35 cellular contexts compared by ENCODE assay signal in the genomic region with DNA sequence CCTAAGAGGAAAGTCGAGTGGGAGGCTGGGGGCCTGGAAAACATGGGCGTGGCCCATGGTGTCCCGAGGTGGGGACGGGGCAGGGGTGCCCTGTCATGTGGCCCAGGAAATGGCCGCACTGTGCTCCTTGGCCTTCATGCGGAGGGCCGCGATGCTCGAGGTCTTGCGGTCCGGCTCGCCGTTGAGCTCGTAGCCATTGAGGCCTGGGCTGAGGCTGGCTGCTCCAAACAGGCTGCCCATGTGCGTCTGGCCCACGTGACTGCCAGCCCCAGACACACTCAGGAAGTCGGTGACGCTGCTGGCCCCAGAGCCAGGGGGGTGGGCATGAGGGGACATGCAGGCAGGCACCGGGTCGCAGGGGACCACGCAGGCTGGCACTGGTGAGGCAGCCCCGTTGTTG. TPM values are rescaled to one million over a fixed set of nuclear protein-coding genes. Genes with fewer than 3 reads are reported as not detected.
"Had no signal": no experiment of that assay in that cellular context is flagged by ENCODE, and none has a peak within 500 bp of the region (broad histone marks: within the 10 kb centered on the region; RNA-seq: fewer than 3 reads in every experiment).

No MANE protein-coding gene starts in this region.

- H3K4me3 ChIP-seq: adrenal gland, body of pancreas, colonic mucosa, esophagus squamous epithelium had no signal

- ATAC-seq: activated CD4-positive, CD25-positive, alpha-beta regulatory T cell treated with anti-CD3 and anti-CD28 coated beads, Interleukin-2, amount 50 U/mL, for 24 hours; activated CD8-positive, alpha-beta memory T cell treated with anti-CD3 and anti-CD28 coated beads, Interleukin-2, amount 10 ng/mL, durations not matched to agents 7 days and 5 days; activated CD8-positive, alpha-beta T cell treated with anti-CD3 and anti-CD28 coated beads for 36 hours; activated naive CD8-positive, alpha-beta T cell treated with anti-CD3 and anti-CD28 coated beads, Interleukin-2, amount 50 U/mL, for 24 hours; activated T-cell treated with anti-CD3 and anti-CD28 coated beads, Interleukin-2, amount 50 U/mL, for 72 hours; body of pancreas; T-helper 17 cell had no signal

- H3K4me1 ChIP-seq: adrenal gland, body of pancreas, colonic mucosa, esophagus squamous epithelium had no signal

- H3K27me3 ChIP-seq: adrenal gland, body of pancreas, colonic mucosa, esophagus squamous epithelium had no signal

- H3K27ac ChIP-seq: adrenal gland, body of pancreas, colonic mucosa, epithelial cell of prostate, esophagus squamous epithelium, WERI-Rb-1 had no signal

- H3K9me3 ChIP-seq: adrenal gland, body of pancreas, colonic mucosa, esophagus squamous epithelium had no signal

- FAIRE-seq: endometrium, endothelial cell of umbilical vein had no signal

- DNase-seq: activated B cell treated with CpG ODN at 0.5 μM for 24 hours; activated CD4-positive, alpha-beta T cell treated with anti-CD3 and anti-CD28 coated beads for 48 hours; activated CD4-positive, alpha-beta T cell treated with anti-CD3 and anti-CD28 coated beads, Interleukin-2, amount 50 U/mL, for 1 hour; activated CD4-positive, alpha-beta T cell treated with anti-CD3 and anti-CD28 coated beads, Interleukin-2, amount 50 U/mL, for 48 hours; activated CD8-positive, alpha-beta memory T cell treated with anti-CD3 and anti-CD28 coated beads, Interleukin-2, amount 10 ng/mL, durations not matched to agents 7 days and 5 days; activated CD8-positive, alpha-beta memory T cell treated with anti-CD3 and anti-CD28 coated beads, Interleukin-2, amount 50 U/mL, for 4 hours; activated CD8-positive, alpha-beta T cell treated with anti-CD3 and anti-CD28 coated beads for 36 hours; activated naive CD4-positive, alpha-beta T cell treated with anti-CD3 and anti-CD28 coated beads for 36 hours; activated naive CD8-positive, alpha-beta T cell treated with anti-CD3 and anti-CD28 coated beads for 36 hours; activated naive CD8-positive, alpha-beta T cell treated with anti-CD3 and anti-CD28 coated beads, Interleukin-2, amount 50 U/mL, for 24 hours; activated T-cell treated with anti-CD3 and anti-CD28 coated beads for 4 hours; activated T-cell treated with anti-CD3 and anti-CD28 coated beads, Interleukin-2, amount 50 U/mL, for 24 hours; activated T-cell treated with anti-CD3 and anti-CD28 coated beads, Interleukin-2, amount 50 U/mL, for 72 hours; amygdala; aorta; body of pancreas; central memory CD4-positive, alpha-beta T cell; cerebellar nuclear complex; colonic mucosa; effector CD8-positive, alpha-beta T cell; esophagus squamous epithelium; foreskin melanocyte; T-helper 1 cell; T-helper 17 cell; T1000; WERI-Rb-1 had no signal

- H3K36me3 ChIP-seq: adrenal gland, colonic mucosa, esophagus squamous epithelium, WERI-Rb-1 had no signal

RNA-seq across cellular contexts. Expression of gene ALX4, which starts 45.2 kb away (rescaled TPM):
- total RNA-seq: activated B cell treated with CpG ODN at 0.5 μM for 24 hours; activated CD8-positive, alpha-beta memory T cell treated with anti-CD3 and anti-CD28 coated beads for 36 hours; activated CD8-positive, alpha-beta memory T cell treated with anti-CD3 and anti-CD28 coated beads, Interleukin-2, amount 10 ng/mL, durations not matched to agents 7 days and 5 days; activated CD8-positive, alpha-beta T cell treated with anti-CD3 and anti-CD28 coated beads for 36 hours; activated naive CD4-positive, alpha-beta T cell treated with anti-CD3 and anti-CD28 coated beads for 36 hours; activated naive CD8-positive, alpha-beta T cell treated with anti-CD3 and anti-CD28 coated beads for 36 hours; activated T-cell treated with anti-CD3 and anti-CD28 coated beads, Interleukin-2, amount 50 U/mL, for 72 hours; adrenal gland; body of pancreas; colonic mucosa; dermis microvascular lymphatic vessel endothelial cell; endothelial cell of umbilical vein; esophagus squamous epithelium; fibroblast of lung; fibroblast of villous mesenchyme; T-helper 17 cell had no signal
- polyA plus RNA-seq: endothelial cell of umbilical vein, fibroblast of lung had no signal
